Comparison of ENCODE assay signal across 33 cellular contexts in genomic region chr2:205296959-205297358, GRCh38.
"Had no signal": no experiment of that assay in that cellular context is flagged by ENCODE, and none has a peak within 500 bp of the region (broad histone marks: within the 10 kb centered on the region; RNA-seq: fewer than 3 reads in every experiment).

No MANE protein-coding gene starts in this region.

- H3K27ac ChIP-seq: brain microvascular endothelial cell, coronary artery, dorsolateral prefrontal cortex, esophagus muscularis mucosa, foreskin keratinocyte, gastrocnemius medialis, heart left ventricle, hepatocyte had no signal

- H3K9me3 Mint-ChIP-seq: activated CD4-positive, alpha-beta memory T cell treated with anti-CD3 and anti-CD28 coated beads for 36 hours; activated naive CD4-positive, alpha-beta T cell treated with anti-CD3 and anti-CD28 coated beads, Interleukin-2, amount 10 ng/mL, durations not matched to agents 7 days and 5 days; activated naive CD4-positive, alpha-beta T cell treated with anti-CD3 and anti-CD28 coated beads, Interleukin-2, amount 50 U/mL, for 72 hours; central memory CD8-positive, alpha-beta T cell; dendritic cell treated with granulocyte-macrophage colony-stimulating factor and Interleukin-4, amounts not matched to agents 40 ng/mL and 50 ng/mL, for 4 days had no signal

- H3K36me3 ChIP-seq: brain microvascular endothelial cell, gastrocnemius medialis, heart left ventricle had no signal

- H3K27ac Mint-ChIP-seq: activated CD4-positive, alpha-beta memory T cell treated with anti-CD3 and anti-CD28 coated beads for 36 hours; activated CD4-positive, alpha-beta T cell treated with anti-CD3 and anti-CD28 coated beads for 36 hours; activated CD4-positive, alpha-beta T cell treated with anti-CD3 and anti-CD28 coated beads, Interleukin-2, amount 10 ng/mL, durations not matched to agents 24 days and 14 days; activated CD8-positive, alpha-beta memory T cell treated with anti-CD3 and anti-CD28 coated beads, Interleukin-2, amount 10 ng/mL, durations not matched to agents 7 days and 5 days; activated CD8-positive, alpha-beta T cell treated with anti-CD3 and anti-CD28 coated beads, Interleukin-2, amount 10 ng/mL, durations not matched to agents 7 days and 5 days; activated naive CD4-positive, alpha-beta T cell treated with anti-CD3 and anti-CD28 coated beads, Interleukin-2, amount 10 ng/mL, durations not matched to agents 7 days and 5 days; activated naive CD4-positive, alpha-beta T cell treated with anti-CD3 and anti-CD28 coated beads, Interleukin-2, amount 50 U/mL, for 72 hours; activated naive CD8-positive, alpha-beta T cell treated with anti-CD3 and anti-CD28 coated beads, Interleukin-2, amount 10 ng/mL, durations not matched to agents 7 days and 5 days; dendritic cell treated with granulocyte-macrophage colony-stimulating factor and Interleukin-4, amounts not matched to agents 40 ng/mL and 50 ng/mL, for 4 days; effector memory CD8-positive, alpha-beta T cell had no signal

- H3K4me3 Mint-ChIP-seq: activated CD4-positive, alpha-beta memory T cell treated with anti-CD3 and anti-CD28 coated beads for 36 hours; activated CD4-positive, alpha-beta T cell treated with anti-CD3 and anti-CD28 coated beads for 36 hours; activated CD4-positive, alpha-beta T cell treated with anti-CD3 and anti-CD28 coated beads, Interleukin-2, amount 10 ng/mL, durations not matched to agents 24 days and 14 days; activated CD8-positive, alpha-beta memory T cell treated with anti-CD3 and anti-CD28 coated beads, Interleukin-2, amount 10 ng/mL, durations not matched to agents 7 days and 5 days; activated CD8-positive, alpha-beta T cell treated with anti-CD3 and anti-CD28 coated beads, Interleukin-2, amount 10 ng/mL, durations not matched to agents 7 days and 5 days; activated naive CD4-positive, alpha-beta T cell treated with anti-CD3 and anti-CD28 coated beads, Interleukin-2, amount 10 ng/mL, durations not matched to agents 7 days and 5 days; activated naive CD8-positive, alpha-beta T cell treated with anti-CD3 and anti-CD28 coated beads, Interleukin-2, amount 10 ng/mL, durations not matched to agents 7 days and 5 days; central memory CD8-positive, alpha-beta T cell; dendritic cell treated with granulocyte-macrophage colony-stimulating factor and Interleukin-4, amounts not matched to agents 40 ng/mL and 50 ng/mL, for 4 days; effector memory CD8-positive, alpha-beta T cell had no signal

- FAIRE-seq: astrocyte, bronchial epithelial cell had no signal

- ATAC-seq: activated CD4-positive, alpha-beta T cell treated with anti-CD3 and anti-CD28 coated beads for 36 hours; activated CD8-positive, alpha-beta memory T cell treated with anti-CD3 and anti-CD28 coated beads, Interleukin-2, amount 10 ng/mL, durations not matched to agents 7 days and 5 days; activated CD8-positive, alpha-beta T cell treated with anti-CD3 and anti-CD28 coated beads, Interleukin-2, amount 10 ng/mL, durations not matched to agents 7 days and 5 days; activated naive CD4-positive, alpha-beta T cell treated with anti-CD3 and anti-CD28 coated beads, Interleukin-2, amount 50 U/mL, for 72 hours; effector memory CD8-positive, alpha-beta T cell; foreskin keratinocyte; gastrocnemius medialis had no signal

- H3K79me2 ChIP-seq: hepatocyte had no signal

- H3K27me3 ChIP-seq: brain microvascular endothelial cell, dorsolateral prefrontal cortex, esophagus muscularis mucosa, foreskin keratinocyte, gastrocnemius medialis, heart left ventricle, hepatocyte had no signal

- H3K4me1 Mint-ChIP-seq: activated CD4-positive, alpha-beta T cell treated with anti-CD3 and anti-CD28 coated beads, Interleukin-2, amount 10 ng/mL, durations not matched to agents 24 days and 14 days; activated CD8-positive, alpha-beta memory T cell treated with anti-CD3 and anti-CD28 coated beads, Interleukin-2, amount 10 ng/mL, durations not matched to agents 7 days and 5 days; activated naive CD8-positive, alpha-beta T cell treated with anti-CD3 and anti-CD28 coated beads, Interleukin-2, amount 10 ng/mL, durations not matched to agents 7 days and 5 days; central memory CD8-positive, alpha-beta T cell had no signal

- H3K27me3 Mint-ChIP-seq: activated CD4-positive, alpha-beta memory T cell treated with anti-CD3 and anti-CD28 coated beads for 36 hours; activated CD4-positive, alpha-beta T cell treated with anti-CD3 and anti-CD28 coated beads for 36 hours; activated CD8-positive, alpha-beta memory T cell treated with anti-CD3 and anti-CD28 coated beads, Interleukin-2, amount 10 ng/mL, durations not matched to agents 7 days and 5 days; activated naive CD8-positive, alpha-beta T cell treated with anti-CD3 and anti-CD28 coated beads, Interleukin-2, amount 10 ng/mL, durations not matched to agents 7 days and 5 days; central memory CD8-positive, alpha-beta T cell; dendritic cell treated with granulocyte-macrophage colony-stimulating factor and Interleukin-4, amounts not matched to agents 40 ng/mL and 50 ng/mL, for 4 days; effector memory CD8-positive, alpha-beta T cell had no signal

- H3K4me3 ChIP-seq: coronary artery, dorsolateral prefrontal cortex, esophagus muscularis mucosa, gastrocnemius medialis, heart left ventricle, hepatocyte had no signal

- H3K9me3 ChIP-seq: esophagus muscularis mucosa, gastrocnemius medialis, heart left ventricle had no signal

- H3K36me3 Mint-ChIP-seq: activated CD4-positive, alpha-beta memory T cell treated with anti-CD3 and anti-CD28 coated beads for 36 hours; activated CD8-positive, alpha-beta memory T cell treated with anti-CD3 and anti-CD28 coated beads, Interleukin-2, amount 10 ng/mL, durations not matched to agents 7 days and 5 days; activated naive CD4-positive, alpha-beta T cell treated with anti-CD3 and anti-CD28 coated beads, Interleukin-2, amount 10 ng/mL, durations not matched to agents 7 days and 5 days; activated naive CD4-positive, alpha-beta T cell treated with anti-CD3 and anti-CD28 coated beads, Interleukin-2, amount 50 U/mL, for 72 hours; activated naive CD8-positive, alpha-beta T cell treated with anti-CD3 and anti-CD28 coated beads, Interleukin-2, amount 10 ng/mL, durations not matched to agents 7 days and 5 days had no signal

- DNase-seq: activated CD4-positive, alpha-beta memory T cell treated with anti-CD3 and anti-CD28 coated beads for 36 hours; activated CD4-positive, alpha-beta T cell treated with anti-CD3 and anti-CD28 coated beads for 36 hours; activated CD4-positive, alpha-beta T cell treated with anti-CD3 and anti-CD28 coated beads, Interleukin-2, amount 10 ng/mL, durations not matched to agents 24 days and 14 days; activated CD4-positive, CD25-positive, alpha-beta regulatory T cell; activated CD4-positive, CD25-positive, alpha-beta regulatory T cell treated with anti-CD3 and anti-CD28 coated beads, Interleukin-2, amount 50 U/mL, for 72 hours; activated CD8-positive, alpha-beta memory T cell treated with anti-CD3 and anti-CD28 coated beads, Interleukin-2, amount 10 ng/mL, durations not matched to agents 7 days and 5 days; activated CD8-positive, alpha-beta memory T cell treated with anti-CD3 and anti-CD28 coated beads, Interleukin-2, amount 50 U/mL, for 4 hours; activated CD8-positive, alpha-beta T cell treated with anti-CD3 and anti-CD28 coated beads, Interleukin-2, amount 10 ng/mL, durations not matched to agents 7 days and 5 days; activated gamma-delta T cell; activated naive CD4-positive, alpha-beta T cell; activated naive CD4-positive, alpha-beta T cell treated with anti-CD3 and anti-CD28 coated beads, Interleukin-2, amount 10 ng/mL, durations not matched to agents 7 days and 5 days; activated naive CD8-positive, alpha-beta T cell treated with anti-CD3 and anti-CD28 coated beads, Interleukin-2, amount 10 ng/mL, durations not matched to agents 7 days and 5 days; activated T-cell treated with anti-CD3 and anti-CD28 coated beads, Interleukin-2, amount 50 U/mL, for 1 hour; activated T-cell treated with anti-CD3 and anti-CD28 coated beads, Interleukin-2, amount 50 U/mL, for 48 hours; anterior cingulate cortex; brain microvascular endothelial cell; dorsolateral prefrontal cortex; effector CD4-positive, alpha-beta T cell; effector memory CD8-positive, alpha-beta T cell; erythroblast; foreskin keratinocyte; gastrocnemius medialis; glutamatergic neuron; heart left ventricle; T-helper 2 cell had no signal

- H3K4me2 ChIP-seq: hepatocyte had no signal

- H2AFZ ChIP-seq: hepatocyte had no signal

- H3K4me1 ChIP-seq: esophagus muscularis mucosa, foreskin keratinocyte, gastrocnemius medialis, heart left ventricle had no signal
